Comparison of ENCODE assay signal across 1 cellular context in the genomic region with DNA sequence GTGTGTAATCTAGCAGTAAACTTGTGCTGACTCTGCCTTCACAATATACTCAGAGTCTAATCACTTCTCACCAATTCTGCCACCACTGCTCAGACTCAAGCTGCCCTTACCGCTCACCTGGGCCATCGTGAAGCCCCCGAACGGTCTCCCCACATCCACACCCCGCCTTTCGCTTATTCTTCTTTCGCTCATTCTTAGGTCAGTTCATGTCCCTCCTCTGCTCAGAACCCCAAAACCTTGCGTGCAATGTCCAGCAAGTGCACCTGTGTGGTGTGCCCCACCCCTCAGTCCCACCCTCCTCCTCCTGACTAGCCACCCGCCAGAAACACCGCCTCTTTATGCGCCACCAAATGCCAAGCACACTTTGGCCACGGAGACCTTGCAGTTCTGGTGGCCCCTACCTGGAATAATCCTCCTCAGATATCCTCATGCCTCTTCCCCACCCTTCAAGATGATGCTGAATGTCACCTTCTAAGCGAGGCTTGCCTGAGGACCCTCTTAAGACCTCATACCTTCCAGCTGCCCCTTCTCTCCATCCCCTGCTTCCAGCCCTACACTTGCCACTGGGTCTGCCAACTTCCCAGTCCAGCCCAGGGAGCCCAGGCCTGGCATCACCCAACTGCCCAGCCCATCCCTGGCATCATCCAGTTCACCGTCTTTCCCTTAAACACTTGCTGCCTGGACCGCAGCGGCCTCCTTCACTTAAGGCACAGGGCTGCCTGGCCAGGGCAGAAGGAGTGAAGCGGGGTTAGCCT.
TF ChIP-seq lines count a peak whose summit lies in the region.

No MANE protein-coding gene starts in this region.

TF ChIP-seq in SK-N-SH, 30 proteins besides CTCF, POLR2A, EP300 and RAD21 (continued from another document):
- TF ChIP-seq, protein P1, sequence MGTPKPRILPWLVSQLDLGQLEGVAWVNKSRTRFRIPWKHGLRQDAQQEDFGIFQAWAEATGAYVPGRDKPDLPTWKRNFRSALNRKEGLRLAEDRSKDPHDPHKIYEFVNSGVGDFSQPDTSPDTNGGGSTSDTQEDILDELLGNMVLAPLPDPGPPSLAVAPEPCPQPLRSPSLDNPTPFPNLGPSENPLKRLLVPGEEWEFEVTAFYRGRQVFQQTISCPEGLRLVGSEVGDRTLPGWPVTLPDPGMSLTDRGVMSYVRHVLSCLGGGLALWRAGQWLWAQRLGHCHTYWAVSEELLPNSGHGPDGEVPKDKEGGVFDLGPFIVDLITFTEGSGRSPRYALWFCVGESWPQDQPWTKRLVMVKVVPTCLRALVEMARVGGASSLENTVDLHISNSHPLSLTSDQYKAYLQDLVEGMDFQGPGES (IDR thresholded peaks at IDR 0.05; ENCODE audit: low read depth, low read length), result no peak
- TF ChIP-seq CHD2 (IDR thresholded peaks at IDR 0.05; ENCODE audit: low read length, partially characterized antibody) (no peak), YY1 (IDR thresholded peaks at IDR 0.05; ENCODE audit: low read depth) (no peak), GATA2 (CRISPR knock-in tag; IDR thresholded peaks at IDR 0.05) (no peak), RXRA (IDR thresholded peaks at IDR 0.05; ENCODE audit: borderline replicate concordance, low read depth) (no peak), FOSL2 (IDR thresholded peaks at IDR 0.05; ENCODE audit: borderline replicate concordance, low read depth) (no peak), EZH2phosphoT487 (IDR thresholded peaks at IDR 0.05; ENCODE audit: borderline replicate concordance, low read depth) (no peak), TEAD4 (IDR thresholded peaks at IDR 0.05; ENCODE audit: borderline replicate concordance, insufficient read depth) (no peak)
- TF ChIP-seq, protein P2, sequence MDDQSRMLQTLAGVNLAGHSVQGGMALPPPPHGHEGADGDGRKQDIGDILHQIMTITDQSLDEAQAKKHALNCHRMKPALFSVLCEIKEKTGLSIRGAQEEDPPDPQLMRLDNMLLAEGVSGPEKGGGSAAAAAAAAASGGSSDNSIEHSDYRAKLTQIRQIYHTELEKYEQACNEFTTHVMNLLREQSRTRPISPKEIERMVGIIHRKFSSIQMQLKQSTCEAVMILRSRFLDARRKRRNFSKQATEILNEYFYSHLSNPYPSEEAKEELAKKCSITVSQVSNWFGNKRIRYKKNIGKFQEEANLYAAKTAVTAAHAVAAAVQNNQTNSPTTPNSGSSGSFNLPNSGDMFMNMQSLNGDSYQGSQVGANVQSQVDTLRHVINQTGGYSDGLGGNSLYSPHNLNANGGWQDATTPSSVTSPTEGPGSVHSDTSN (IDR thresholded peaks at IDR 0.05), result no peak
